In the genomic region with DNA sequence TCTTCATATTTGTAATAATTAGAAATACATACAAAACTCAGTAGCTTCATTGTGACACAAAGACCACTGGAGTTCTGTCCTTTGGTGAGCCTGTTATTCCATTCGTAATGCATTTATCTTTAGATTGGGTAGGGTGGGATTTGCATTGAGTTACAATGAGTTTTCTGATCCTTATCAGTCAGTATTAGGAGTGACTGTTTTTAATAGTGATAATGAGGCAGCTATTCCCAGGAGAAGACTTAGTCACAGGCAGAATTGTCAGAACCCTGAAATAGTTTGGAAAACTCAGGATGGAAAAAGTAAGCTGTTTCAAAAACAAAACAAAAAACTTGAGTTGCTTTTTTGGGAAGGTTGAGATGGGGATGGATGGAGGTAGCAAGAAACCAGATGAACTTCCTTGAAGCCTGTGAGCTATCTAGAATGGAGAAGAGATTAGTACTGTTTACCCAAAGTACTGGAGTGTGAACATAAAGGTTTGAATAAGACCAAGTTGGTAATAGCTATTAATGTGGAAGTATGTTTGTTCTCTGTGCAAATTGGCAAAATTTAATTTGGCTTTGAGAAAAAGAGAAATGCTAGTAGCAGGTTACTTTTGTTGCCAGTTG, we compare ENCODE assay signal across 18 cellular contexts.
"Had no signal": no experiment of that assay in that cellular context is flagged by ENCODE, and none has a peak within 500 bp of the region (broad histone marks: within the 10 kb centered on the region; RNA-seq: fewer than 3 reads in every experiment).

No MANE protein-coding gene starts in this region.

- H3K4me3 Mint-ChIP-seq: activated CD4-positive, alpha-beta memory T cell treated with anti-CD3 and anti-CD28 coated beads, Interleukin-2, amount 10 ng/mL, durations not matched to agents 7 days and 5 days; activated T-cell treated with anti-CD3 and anti-CD28 coated beads, Interleukin-2, amount 50 U/mL, for 4 hours; naive B cell; T-helper 17 cell; WTC11 had no signal

- H3K27ac Mint-ChIP-seq: activated CD4-positive, alpha-beta memory T cell treated with anti-CD3 and anti-CD28 coated beads, Interleukin-2, amount 10 ng/mL, durations not matched to agents 7 days and 5 days; activated naive CD4-positive, alpha-beta T cell treated with anti-CD3 and anti-CD28 coated beads, Interleukin-2, amount 50 U/mL, for 72 hours; T-helper 17 cell; WTC11 had no signal

- DNase-seq: activated CD4-positive, alpha-beta memory T cell treated with anti-CD3 and anti-CD28 coated beads, Interleukin-2, amount 10 ng/mL, durations not matched to agents 7 days and 5 days; activated CD4-positive, alpha-beta T cell treated with anti-CD3 and anti-CD28 coated beads for 4 hours; activated effector memory CD4-positive, alpha-beta T cell treated with Interleukin-2 at 50 U/mL for 16 hours; activated T-cell treated with anti-CD3 and anti-CD28 coated beads, Interleukin-2, amount 50 U/mL, for 4 hours; heart left ventricle; lower lobe of right lung; naive B cell; stimulated activated CD4-positive, alpha-beta T cell treated with anti-CD3 and anti-CD28 coated beads, Interleukin-4, amount 100 ng/mL, for 4 hours; stimulated activated CD8-positive, alpha-beta memory T cell treated with anti-CD3 and anti-CD28 coated beads, Interleukin-4, amount 100 ng/mL, for 48 hours; stimulated activated naive CD8-positive, alpha-beta T cell treated with anti-CD3 and anti-CD28 coated beads, Interleukin-15, Interleukin-2, amounts not matched to agents 100 U/mL and 50 U/mL, for 24 hours; T-helper 17 cell had no signal

- FAIRE-seq: colon, frontal cortex, TTC549 had no signal

- H3K27me3 Mint-ChIP-seq: activated CD4-positive, alpha-beta memory T cell treated with anti-CD3 and anti-CD28 coated beads, Interleukin-2, amount 10 ng/mL, durations not matched to agents 7 days and 5 days; naive B cell; T-helper 17 cell had no signal

- H3K4me3 ChIP-seq: heart left ventricle, lower lobe of right lung, skin epidermis, suprapubic skin had no signal
